ENCODE assay signal across 15 cellular contexts in the genomic region with DNA sequence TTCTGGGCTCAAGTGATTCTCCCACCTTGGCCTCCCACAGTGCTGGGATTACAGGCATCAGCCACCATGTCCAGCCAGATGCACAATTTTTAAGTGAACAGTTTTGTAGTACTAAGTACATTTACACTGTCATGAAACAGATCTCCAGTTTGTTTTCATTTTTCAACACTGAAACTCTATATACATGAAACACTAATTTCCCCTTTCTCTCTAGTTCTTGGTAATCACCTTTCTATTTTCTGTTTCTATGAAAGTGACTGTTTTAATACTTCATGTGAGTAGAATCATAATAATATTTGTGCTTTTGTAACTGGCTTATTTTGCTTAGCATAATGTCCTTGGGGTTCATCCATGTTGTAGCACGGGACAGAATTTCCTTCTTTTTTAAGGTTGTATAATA.
A peak's percentile ranks its signal among the peaks of the same experiment; 100 is the strongest.
DNase-seq lines count a peak whose midpoint lies in the region; ATAC-seq and TF ChIP-seq lines count a peak whose summit lies in the region.
"Had no signal": no experiment of that assay in that cellular context is flagged by ENCODE, and none has a peak within 500 bp of the region (broad histone marks: within the 10 kb centered on the region; RNA-seq: fewer than 3 reads in every experiment).

No MANE protein-coding gene starts in this region.

- H3K9me3 ChIP-seq in spleen, result no peaks in the 10 kb centered on the region
- H3K9me3 ChIP-seq: A549, upper lobe of left lung had no signal

- H3K27ac ChIP-seq in spleen, result no peak overlapping the region
- H3K27ac ChIP-seq: A549, upper lobe of left lung had no signal

- peaks cover 0 to 62% (median 0%) of the 10 kb centered on the region in 6 donors for H3K36me3 ChIP-seq in spleen

- intact Hi-C loops in activated CD8-positive, alpha-beta T cell treated with anti-CD3 and anti-CD28 coated beads for 36 hours (cut with micrococcal nuclease), result no loop called here
- intact Hi-C loops in spleen (cut with DNase I; ENCODE audit: low total_unique reads), result no loop called here

- H3K4me3 Mint-ChIP-seq in activated CD8-positive, alpha-beta T cell treated with anti-CD3 and anti-CD28 coated beads for 36 hours, result no peak overlapping the region
- no peak overlapping the region for H3K4me3 Mint-ChIP-seq in activated CD8-positive, alpha-beta T cell treated with anti-CD3 and anti-CD28 coated beads, Interleukin-2, amount 10 ng/mL, durations not matched to agents 7 days and 5 days
- no peak overlapping the region for H3K4me3 Mint-ChIP-seq in activated naive CD8-positive, alpha-beta T cell

- POLR2A ChIA-PET in activated CD8-positive, alpha-beta T cell treated with anti-CD3 and anti-CD28 coated beads for 36 hours (lab: Charles Lee), result no interaction called here
- POLR2A ChIA-PET in activated CD8-positive, alpha-beta T cell treated with anti-CD3 and anti-CD28 coated beads, Interleukin-2, amount 10 ng/mL, durations not matched to agents 7 days and 5 days (lab: Charles Lee), result no interaction called here

- no peaks in the 10 kb centered on the region for H3K4me1 ChIP-seq in spleen
- H3K4me1 ChIP-seq: A549, upper lobe of left lung had no signal

- peak overlapping the region; percentile 40 for H3K27ac Mint-ChIP-seq in activated CD8-positive, alpha-beta T cell treated with anti-CD3 and anti-CD28 coated beads for 36 hours
- no peak overlapping the region for H3K27ac Mint-ChIP-seq in activated CD8-positive, alpha-beta T cell treated with anti-CD3 and anti-CD28 coated beads, Interleukin-2, amount 10 ng/mL, durations not matched to agents 7 days and 5 days
- peak overlapping the region; percentile 84 for H3K27ac Mint-ChIP-seq in activated naive CD8-positive, alpha-beta T cell

- TF ChIP-seq CTCF in activated CD8-positive, alpha-beta T cell treated with anti-CD3 and anti-CD28 coated beads for 36 hours (IDR thresholded peaks at IDR 0.05), result no peak
- TF ChIP-seq CTCF in spleen (IDR thresholded peaks at IDR 0.05 in 8 of 11, conservative IDR thresholded peaks at IDR 0.05 in 3 of 11), result no peak

- no peaks in the 10 kb centered on the region for H3K27me3 Mint-ChIP-seq in activated CD8-positive, alpha-beta T cell treated with anti-CD3 and anti-CD28 coated beads for 36 hours
- no peaks in the 10 kb centered on the region for H3K27me3 Mint-ChIP-seq in activated CD8-positive, alpha-beta T cell treated with anti-CD3 and anti-CD28 coated beads, Interleukin-2, amount 10 ng/mL, durations not matched to agents 7 days and 5 days (ENCODE audit: low read depth)
- H3K27me3 Mint-ChIP-seq in activated naive CD8-positive, alpha-beta T cell, result no peaks in the 10 kb centered on the region

- peaks cover 51% of the 10 kb centered on the region for H3K36me3 Mint-ChIP-seq in activated CD8-positive, alpha-beta T cell treated with anti-CD3 and anti-CD28 coated beads for 36 hours (ENCODE audit: low read depth)
- peaks cover 44% of the 10 kb centered on the region for H3K36me3 Mint-ChIP-seq in activated CD8-positive, alpha-beta T cell treated with anti-CD3 and anti-CD28 coated beads, Interleukin-2, amount 10 ng/mL, durations not matched to agents 7 days and 5 days (ENCODE audit: low read depth)
- peaks cover 35% of the 10 kb centered on the region for H3K36me3 Mint-ChIP-seq in activated naive CD8-positive, alpha-beta T cell

- H3K27me3 ChIP-seq in spleen (replicated peaks in 1 of 7), result no peaks in the 10 kb centered on the region
- H3K27me3 ChIP-seq: upper lobe of left lung had no signal

- H3K4me3 ChIP-seq in spleen, result no peak overlapping the region
- H3K4me3 ChIP-seq: A549, upper lobe of left lung had no signal

- ATAC-seq in activated CD8-positive, alpha-beta T cell treated with anti-CD3 and anti-CD28 coated beads for 36 hours, result peak; percentile 70
- ATAC-seq in activated CD8-positive, alpha-beta T cell treated with anti-CD3 and anti-CD28 coated beads, Interleukin-2, amount 10 ng/mL, durations not matched to agents 7 days and 5 days, result no peak
- ATAC-seq in GM21515 (IDR thresholded peaks at IDR 0.05; ENCODE audit: unreplicated experiment) (peak; percentile 93), HG03066 (IDR thresholded peaks at IDR 0.05; ENCODE audit: low read depth, unreplicated experiment) (peak; percentile 87)
- ATAC-seq: A549 had no signal

- CTCF ChIA-PET in activated CD8-positive, alpha-beta T cell treated with anti-CD3 and anti-CD28 coated beads for 36 hours (lab: Charles Lee), result no interaction called here
- CTCF ChIA-PET in activated CD8-positive, alpha-beta T cell treated with anti-CD3 and anti-CD28 coated beads, Interleukin-2, amount 10 ng/mL, durations not matched to agents 7 days and 5 days (lab: Charles Lee), result no interaction called here

- no peak for TF ChIP-seq POLR2A in spleen (IDR thresholded peaks at IDR 0.05)

- H3K9me3 Mint-ChIP-seq in activated CD8-positive, alpha-beta T cell treated with anti-CD3 and anti-CD28 coated beads for 36 hours, result no peaks in the 10 kb centered on the region
- H3K9me3 Mint-ChIP-seq in activated CD8-positive, alpha-beta T cell treated with anti-CD3 and anti-CD28 coated beads, Interleukin-2, amount 10 ng/mL, durations not matched to agents 7 days and 5 days (ENCODE audit: insufficient read depth), result no peaks in the 10 kb centered on the region
- H3K9me3 Mint-ChIP-seq in activated naive CD8-positive, alpha-beta T cell (ENCODE audit: low read depth), result no peaks in the 10 kb centered on the region

- H3K4me1 Mint-ChIP-seq in activated CD8-positive, alpha-beta T cell treated with anti-CD3 and anti-CD28 coated beads for 36 hours (ENCODE audit: low read depth), result peaks cover 18% of the 10 kb centered on the region
- peaks cover 2% of the 10 kb centered on the region for H3K4me1 Mint-ChIP-seq in activated CD8-positive, alpha-beta T cell treated with anti-CD3 and anti-CD28 coated beads, Interleukin-2, amount 10 ng/mL, durations not matched to agents 7 days and 5 days (ENCODE audit: low read depth)
- H3K4me1 Mint-ChIP-seq in activated naive CD8-positive, alpha-beta T cell (ENCODE audit: low read depth), result peaks cover 16% of the 10 kb centered on the region

- 86 to 94% (median 92%) methylated on average over 1 of the region's 1 CpG for WGBS in spleen, 5 donors

- no peak for DNase-seq in activated CD8-positive, alpha-beta T cell treated with anti-CD3 and anti-CD28 coated beads for 36 hours
- DNase-seq in activated CD8-positive, alpha-beta T cell treated with anti-CD3 and anti-CD28 coated beads, Interleukin-2, amount 10 ng/mL, durations not matched to agents 7 days and 5 days, result no peak
- DNase-seq in spleen (no peak), NCI-H2081 (lab: John Stamatoyannopoulos, UW) (no peak), SKM-1 (lab: John Stamatoyannopoulos, UW; ENCODE audit: unreplicated experiment) (no peak)
- DNase-seq: activated CD8-positive, alpha-beta memory T cell treated with anti-CD3 and anti-CD28 coated beads, Interleukin-2, amount 50 U/mL, for 48 hours; DMS79 treated with DMSO at 0.1 percent for 48 hours; H7; kidney glomerular epithelial cell; NCI-H526; upper lobe of left lung had no signal
